Comparison of ENCODE assay signal across 14 cellular contexts in the genomic region with DNA sequence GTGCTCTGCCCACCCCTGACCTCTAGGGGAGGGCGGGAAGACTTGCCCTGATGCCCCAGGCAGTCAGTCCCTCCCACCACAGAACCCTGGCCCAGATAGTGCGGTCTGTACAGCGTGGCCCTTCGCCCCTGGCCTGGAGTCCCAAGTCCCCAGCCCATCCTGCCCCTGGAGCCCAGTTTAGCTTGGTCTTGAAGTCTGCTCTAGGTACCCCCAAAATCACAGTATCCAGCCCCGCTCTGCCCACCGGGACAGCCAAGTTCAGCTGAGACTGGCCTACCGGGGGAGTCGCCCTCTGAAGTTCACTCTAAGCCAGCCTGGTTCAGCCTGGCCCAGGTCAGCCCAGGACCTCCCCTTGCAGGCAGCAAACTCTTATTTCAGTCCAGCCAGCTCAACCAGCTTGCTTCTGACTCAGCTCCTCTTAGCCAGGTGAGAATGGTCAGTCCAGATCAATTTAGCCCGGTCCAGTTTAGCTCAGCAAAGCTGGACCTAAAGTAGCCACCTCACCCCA.
DNase-seq lines count a peak whose midpoint lies in the region; ATAC-seq and TF ChIP-seq lines count a peak whose summit lies in the region.
"Had no signal": no experiment of that assay in that cellular context is flagged by ENCODE, and none has a peak within 500 bp of the region (broad histone marks: within the 10 kb centered on the region; RNA-seq: fewer than 3 reads in every experiment).

No MANE protein-coding gene starts in this region.

- H3K27me3 ChIP-seq in CD8-positive, alpha-beta memory T cell (ENCODE audit: insufficient read depth, low read length, poor library complexity, severe bottlenecking): no peaks in the 10 kb centered on the region

- ATAC-seq in stimulated activated naive CD8-positive, alpha-beta T cell treated with anti-CD3 and anti-CD28 coated beads, Interleukin-15, amount 100 ng/mL, for 72 hours: no peak
- no peak for ATAC-seq in stimulated activated naive CD8-positive, alpha-beta T cell treated with anti-CD3 and anti-CD28 coated beads, Interleukin-15, Interleukin-2, amounts not matched to agents 100 U/mL and 50 U/mL, for 24 hours
- ATAC-seq in activated B cell treated with CpG ODN at 0.5 μM for 24 hours (ENCODE audit: low read depth): no peak
- ATAC-seq in memory B cell (ENCODE audit: low read depth): no peak
- ATAC-seq: A549 had no signal

- no peak overlapping the region for H3K4me3 ChIP-seq in CD8-positive, alpha-beta memory T cell (ENCODE audit: low read length)
- H3K4me3 ChIP-seq: A549 had no signal

- no peak for DNase-seq in stimulated activated naive CD8-positive, alpha-beta T cell treated with anti-CD3 and anti-CD28 coated beads, Interleukin-15, amount 100 ng/mL, for 72 hours
- DNase-seq in stimulated activated naive CD8-positive, alpha-beta T cell treated with anti-CD3 and anti-CD28 coated beads, Interleukin-15, Interleukin-2, amounts not matched to agents 100 U/mL and 50 U/mL, for 24 hours: no peak
- DNase-seq in activated B cell treated with CpG ODN at 0.5 μM for 24 hours (peak; percentile 13), memory B cell (ENCODE audit: low spot score in 2 of 2) (no peak), AML-193 (lab: John Stamatoyannopoulos, UW) (no peak), Calu3 (no peak)
- DNase-seq in CD8-positive, alpha-beta memory T cell: no peak
- DNase-seq: CD4-positive, CD25-positive, alpha-beta regulatory T cell; GF-D8; NCI-H1930; NCI-H2171 treated with DMSO at 0.1 percent for 48 hours; NCI-H774 had no signal

- no peaks in the 10 kb centered on the region for H3K9me3 ChIP-seq in CD8-positive, alpha-beta memory T cell (ENCODE audit: low read length)
- H3K9me3 ChIP-seq: A549 had no signal

- H3K4me1 ChIP-seq in CD8-positive, alpha-beta memory T cell (ENCODE audit: insufficient read depth, low read length): no peaks in the 10 kb centered on the region
- H3K4me1 ChIP-seq: A549 had no signal

- no peak overlapping the region for H3K4me3 Mint-ChIP-seq in stimulated activated naive CD8-positive, alpha-beta T cell treated with anti-CD3 and anti-CD28 coated beads, Interleukin-15, amount 100 ng/mL, for 72 hours
- no peak overlapping the region for H3K4me3 Mint-ChIP-seq in activated B cell treated with CpG ODN at 0.5 μM for 24 hours
- peak overlapping the region; percentile 21 for H3K4me3 Mint-ChIP-seq in memory B cell
- H3K4me3 Mint-ChIP-seq in CD8-positive, alpha-beta memory T cell: no peak overlapping the region
- H3K4me3 Mint-ChIP-seq in Calu3 (ENCODE audit: low read depth, unreplicated experiment): no peak overlapping the region
- H3K4me3 Mint-ChIP-seq: CD4-positive, CD25-positive, alpha-beta regulatory T cell had no signal

- POLR2A ChIA-PET in activated B cell treated with CpG ODN at 0.5 μM for 24 hours (lab: Charles Lee): interaction anchor here (0.6 to 1.5 kb wide), 5 partner anchors 12 to 68 kb away, joined by 3 to 4 read pairs (median 4); no protein-coding TSS in a partner anchor
- POLR2A ChIA-PET in CD8-positive, alpha-beta memory T cell (lab: Charles Lee): no interaction called here

- H3K27ac ChIP-seq in CD8-positive, alpha-beta memory T cell (ENCODE audit: low read depth, low read length): no peak overlapping the region
- H3K27ac ChIP-seq: A549, KMS-11 had no signal

- CTCF ChIA-PET in activated B cell treated with CpG ODN at 0.5 μM for 24 hours (lab: Charles Lee): no interaction called here
- CTCF ChIA-PET in CD8-positive, alpha-beta memory T cell (lab: Charles Lee): no interaction called here
- CTCF ChIA-PET in Calu3 (lab: Charles Lee): no interaction called here

- no peaks in the 10 kb centered on the region for H3K36me3 ChIP-seq in CD8-positive, alpha-beta memory T cell (ENCODE audit: insufficient read depth, low read length)

- no peaks in the 10 kb centered on the region for H3K9me3 Mint-ChIP-seq in stimulated activated naive CD8-positive, alpha-beta T cell treated with anti-CD3 and anti-CD28 coated beads, Interleukin-15, amount 100 ng/mL, for 72 hours
- H3K9me3 Mint-ChIP-seq in activated B cell treated with CpG ODN at 0.5 μM for 24 hours: no peaks in the 10 kb centered on the region
- no peaks in the 10 kb centered on the region for H3K9me3 Mint-ChIP-seq in memory B cell
- H3K9me3 Mint-ChIP-seq in CD8-positive, alpha-beta memory T cell: no peaks in the 10 kb centered on the region
- no peaks in the 10 kb centered on the region for H3K9me3 Mint-ChIP-seq in Calu3 (ENCODE audit: low read depth, unreplicated experiment)
- H3K9me3 Mint-ChIP-seq: CD4-positive, CD25-positive, alpha-beta regulatory T cell had no signal

- H3K4me1 Mint-ChIP-seq in stimulated activated naive CD8-positive, alpha-beta T cell treated with anti-CD3 and anti-CD28 coated beads, Interleukin-15, amount 100 ng/mL, for 72 hours: peaks cover 6% of the 10 kb centered on the region
- H3K4me1 Mint-ChIP-seq in activated B cell treated with CpG ODN at 0.5 μM for 24 hours (peaks cover 16% of the 10 kb centered on the region), memory B cell (peaks cover 11% of the 10 kb centered on the region), Calu3 (ENCODE audit: low read depth, unreplicated experiment) (no peaks in the 10 kb centered on the region)
- no peaks in the 10 kb centered on the region for H3K4me1 Mint-ChIP-seq in CD8-positive, alpha-beta memory T cell
- H3K4me1 Mint-ChIP-seq: CD4-positive, CD25-positive, alpha-beta regulatory T cell had no signal

- intact Hi-C loops in activated B cell treated with CpG ODN at 0.5 μM for 24 hours (cut with micrococcal nuclease): loop anchor here (10.0 kb wide), 1 partner anchor 53 kb away; no protein-coding TSS in a partner anchor
- intact Hi-C loops in Calu3 (cut with micrococcal nuclease; ENCODE audit: unreplicated experiment): no loop called here

- H3K36me3 Mint-ChIP-seq in activated B cell treated with CpG ODN at 0.5 μM for 24 hours (ENCODE audit: low read depth) (no peaks in the 10 kb centered on the region), memory B cell (no peaks in the 10 kb centered on the region), Calu3 (ENCODE audit: insufficient read depth, unreplicated experiment) (no peaks in the 10 kb centered on the region)
- no peaks in the 10 kb centered on the region for H3K36me3 Mint-ChIP-seq in CD8-positive, alpha-beta memory T cell
- H3K36me3 Mint-ChIP-seq: CD4-positive, CD25-positive, alpha-beta regulatory T cell had no signal

- H3K27ac Mint-ChIP-seq in stimulated activated naive CD8-positive, alpha-beta T cell treated with anti-CD3 and anti-CD28 coated beads, Interleukin-15, amount 100 ng/mL, for 72 hours: peak overlapping the region; percentile 16 to 74
- H3K27ac Mint-ChIP-seq in activated B cell treated with CpG ODN at 0.5 μM for 24 hours (peak overlapping the region; percentile 1), memory B cell (no peak overlapping the region), Calu3 (ENCODE audit: unreplicated experiment) (no peak overlapping the region)
- no peak overlapping the region for H3K27ac Mint-ChIP-seq in CD8-positive, alpha-beta memory T cell

- no peaks in the 10 kb centered on the region for H3K27me3 Mint-ChIP-seq in stimulated activated naive CD8-positive, alpha-beta T cell treated with anti-CD3 and anti-CD28 coated beads, Interleukin-15, amount 100 ng/mL, for 72 hours
- no peaks in the 10 kb centered on the region for H3K27me3 Mint-ChIP-seq in activated B cell treated with CpG ODN at 0.5 μM for 24 hours
- no peaks in the 10 kb centered on the region for H3K27me3 Mint-ChIP-seq in memory B cell
- peaks cover 0 to 2% of the 10 kb centered on the region in 2 donors for H3K27me3 Mint-ChIP-seq in CD8-positive, alpha-beta memory T cell
- H3K27me3 Mint-ChIP-seq in Calu3 (ENCODE audit: unreplicated experiment): peaks cover 13% of the 10 kb centered on the region
- H3K27me3 Mint-ChIP-seq: CD4-positive, CD25-positive, alpha-beta regulatory T cell had no signal

- TF ChIP-seq CTCF in activated B cell treated with CpG ODN at 0.5 μM for 24 hours (IDR thresholded peaks at IDR 0.05) (no peak), Calu3 (IDR thresholded peaks at IDR 0.05; ENCODE audit: unreplicated experiment) (no peak)

- BruUV-seq in Calu3 (replicated peaks; lab: Mats Ljungman, UMichigan): no TSS peak

Comparison
In these comparisons a context has a peak if more than half of its experiments do, and no peak if none do; other contexts are left out.
1. H3K27ac Mint-ChIP-seq: peak in stimulated activated naive CD8-positive, alpha-beta T cell treated with anti-CD3 and anti-CD28 coated beads, Interleukin-15, amount 100 ng/mL, for 72 hours (2 of 2) and activated B cell treated with CpG ODN at 0.5 μM for 24 hours (single experiment); none in memory B cell (single experiment), CD8-positive, alpha-beta memory T cell (0 of 8) and Calu3 (single experiment).